8 cellular contexts compared by ENCODE assay signal in genomic region chr17:78484300-78485159, GRCh38.
DNase-seq lines count a peak whose midpoint lies in the region; ATAC-seq and TF ChIP-seq lines count a peak whose summit lies in the region.

No MANE protein-coding gene starts in this region.

- CTCF ChIA-PET in Panc1 (lab: Charles Lee), result interaction anchor here (0.5 kb wide), 1 partner anchor 11 kb away, joined by 4 read pairs; no protein-coding TSS in a partner anchor
- CTCF ChIA-PET in activated naive CD4-positive, alpha-beta T cell treated with anti-CD3 and anti-CD28 coated beads, Interleukin-2, amount 10 ng/mL, durations not matched to agents 7 days and 5 days (lab: Charles Lee), result interaction anchor here (1.2 kb wide), 1 partner anchor 13 kb away, joined by 3 read pairs; no protein-coding TSS in a partner anchor

- H3K36me3 Mint-ChIP-seq in activated naive CD4-positive, alpha-beta T cell treated with anti-CD3 and anti-CD28 coated beads, Interleukin-2, amount 10 ng/mL, durations not matched to agents 7 days and 5 days, result no peaks in the 10 kb centered on the region

- no peaks in the 10 kb centered on the region for H3K36me3 ChIP-seq in Panc1 (ENCODE audit: control insufficient read depth, insufficient read depth, low read length)

- peaks cover 41% of the 10 kb centered on the region for H3K27me3 Mint-ChIP-seq in activated naive CD4-positive, alpha-beta T cell treated with anti-CD3 and anti-CD28 coated beads, Interleukin-2, amount 10 ng/mL, durations not matched to agents 7 days and 5 days

- H3K27ac Mint-ChIP-seq in activated naive CD4-positive, alpha-beta T cell treated with anti-CD3 and anti-CD28 coated beads, Interleukin-2, amount 10 ng/mL, durations not matched to agents 7 days and 5 days, result no peak overlapping the region

- H3K9me3 Mint-ChIP-seq in activated naive CD4-positive, alpha-beta T cell treated with anti-CD3 and anti-CD28 coated beads, Interleukin-2, amount 10 ng/mL, durations not matched to agents 7 days and 5 days, result no peaks in the 10 kb centered on the region

- 0 out of 2 replicates have a peak, but pooled peaks cover 3% of the 10 kb centered on the region for H3K4me1 ChIP-seq in Panc1 (ENCODE audit: control insufficient read depth, insufficient read depth, low read length)

- H3K4me3 ChIP-seq in Panc1 (ENCODE audit: low read depth in 2 of 2, low read length in 2 of 2), result peak overlapping the region; percentile 49 to 74

- intact Hi-C loops in Panc1 (cut with micrococcal nuclease; ENCODE audit: unreplicated experiment), result no loop called here

- peak overlapping the region; percentile 66 for H3K4me3 Mint-ChIP-seq in activated naive CD4-positive, alpha-beta T cell treated with anti-CD3 and anti-CD28 coated beads, Interleukin-2, amount 10 ng/mL, durations not matched to agents 7 days and 5 days

- POLR2A ChIA-PET in Panc1 (lab: Charles Lee), result no interaction called here

- ATAC-seq in Panc1, result peak; percentile 93
- no peak for ATAC-seq in GM21825 (IDR thresholded peaks at IDR 0.05; ENCODE audit: unreplicated experiment)
- ATAC-seq in GM21529 (IDR thresholded peaks at IDR 0.05; ENCODE audit: unreplicated experiment), result no peak

- BruUV-seq in Panc1 (replicated peaks; lab: Mats Ljungman, UMichigan), result no TSS peak

- no peaks in the 10 kb centered on the region for H3K9me3 ChIP-seq in Panc1 (ENCODE audit: control insufficient read depth, insufficient read depth, low read depth, low read length)

- no peak for TF ChIP-seq CTCF in Panc1 (IDR thresholded peaks at IDR 0.05)

- H3K4me1 Mint-ChIP-seq in activated naive CD4-positive, alpha-beta T cell treated with anti-CD3 and anti-CD28 coated beads, Interleukin-2, amount 10 ng/mL, durations not matched to agents 7 days and 5 days, result peaks cover 11% of the 10 kb centered on the region

- DNase-seq in NCI-H2029 (lab: John Stamatoyannopoulos, UW) (peak; percentile 16), NCI-H2029 treated with DMSO at 0.1 percent for 48 hours (lab: John Stamatoyannopoulos, UW) (no peak), Panc1 (ENCODE audit: low read depth, low spot score) (no peak), iPS-NIHi7 (ENCODE audit: extremely low spot score) (peak; percentile 96)
- DNase-seq in activated naive CD4-positive, alpha-beta T cell treated with anti-CD3 and anti-CD28 coated beads, Interleukin-2, amount 10 ng/mL, durations not matched to agents 7 days and 5 days, result peak; percentile 71
- peak; percentile 17 for DNase-seq in stimulated activated CD8-positive, alpha-beta memory T cell treated with anti-CD3 and anti-CD28 coated beads, Interleukin-12 subunit alpha, Interleukin-12 subunit beta, amount 100 ng/mL, for 1 hour (ENCODE audit: low read depth)

- in situ Hi-C loops in Panc1 (cut with HindIII; ENCODE audit: low pct_unique_long_range_greater_than_20kb, low sequenced_read_pairs), result loop anchor here (10.0 to 25.0 kb wide), 2 partner anchors 220 to 353 kb away; partner anchors contain the start of gene USP36

- H3K27me3 ChIP-seq in Panc1 (ENCODE audit: control insufficient read depth, insufficient read depth, low read length), result no peaks in the 10 kb centered on the region

- H3K27ac ChIP-seq in Panc1 (ENCODE audit: low read length), result peak overlapping the region; percentile 74

Comparison
In these comparisons a context has a peak if more than half of its experiments do, and no peak if none do; other contexts are left out.
1. DNase-seq: peak in NCI-H2029 (single experiment), activated naive CD4-positive, alpha-beta T cell treated with anti-CD3 and anti-CD28 coated beads, Interleukin-2, amount 10 ng/mL, durations not matched to agents 7 days and 5 days (single experiment), iPS-NIHi7 (single experiment) and stimulated activated CD8-positive, alpha-beta memory T cell treated with anti-CD3 and anti-CD28 coated beads, Interleukin-12 subunit alpha, Interleukin-12 subunit beta, amount 100 ng/mL, for 1 hour (single experiment); none in NCI-H2029 treated with DMSO at 0.1 percent for 48 hours (single experiment) and Panc1 (single experiment).